ENCODE assay signal across 22 cellular contexts in genomic region chr2:235685024-235685721, GRCh38.
DNase-seq lines count a peak whose midpoint lies in the region; ATAC-seq and TF ChIP-seq lines count a peak whose summit lies in the region.
"Had no signal": no experiment of that assay in that cellular context is flagged by ENCODE, and none has a peak within 500 bp of the region (broad histone marks: within the 10 kb centered on the region; RNA-seq: fewer than 3 reads in every experiment).

No MANE protein-coding gene starts in this region.

- intact Hi-C loops in colonic mucosa (cut with DNase I): no loop called here

- TF ChIP-seq CTCF in NB4 (IDR thresholded peaks at IDR 0.05; ENCODE audit: low read depth, low read length) (no peak), chondrocyte (IDR thresholded peaks at IDR 0.05) (no peak), progenitor cell of endocrine pancreas (IDR thresholded peaks at IDR 0.05; ENCODE audit: unreplicated experiment) (no peak), colonic mucosa (IDR thresholded peaks at IDR 0.05) (no peak), foreskin fibroblast (IDR thresholded peaks at IDR 0.05; ENCODE audit: low read depth, low read length) (no peak)

- peak overlapping the region; percentile 11 for H3K4me3 ChIP-seq in NB4 (ENCODE audit: low read depth, low read length)
- H3K4me3 ChIP-seq in colonic mucosa: no peak overlapping the region
- no peak overlapping the region for H3K4me3 ChIP-seq in foreskin fibroblast (ENCODE audit: low read depth in 1 of 2, low read length in 2 of 2)
- H3K4me3 ChIP-seq: A549, coronary artery, heart right ventricle, pancreas, spleen had no signal

- no peaks in the 10 kb centered on the region for H3K9me3 Mint-ChIP-seq in activated T-cell treated with anti-CD3 and anti-CD28 coated beads, Interleukin-2, amount 50 U/mL, for 4 hours
- no peaks in the 10 kb centered on the region for H3K9me3 Mint-ChIP-seq in chondrocyte (ENCODE audit: low read depth)
- no peaks in the 10 kb centered on the region for H3K9me3 Mint-ChIP-seq in progenitor cell of endocrine pancreas (ENCODE audit: low read depth)
- H3K9me3 Mint-ChIP-seq: mesothelial cell of epicardium had no signal

- H3K27ac ChIP-seq in colonic mucosa: no peak overlapping the region
- H3K27ac ChIP-seq: A549, coronary artery, heart right ventricle, pancreas had no signal

- no peaks in the 10 kb centered on the region for H3K36me3 Mint-ChIP-seq in activated T-cell treated with anti-CD3 and anti-CD28 coated beads, Interleukin-2, amount 50 U/mL, for 4 hours (ENCODE audit: insufficient read depth)
- no peaks in the 10 kb centered on the region for H3K36me3 Mint-ChIP-seq in chondrocyte (ENCODE audit: low read depth)
- no peaks in the 10 kb centered on the region for H3K36me3 Mint-ChIP-seq in progenitor cell of endocrine pancreas (ENCODE audit: insufficient read depth)
- H3K36me3 Mint-ChIP-seq: mesothelial cell of epicardium had no signal

- H3K4me1 ChIP-seq in colonic mucosa: peaks cover 13% of the 10 kb centered on the region
- H3K4me1 ChIP-seq: A549, pancreas had no signal

- TF ChIP-seq POLR2A in NB4 (IDR thresholded peaks at IDR 0.05; ENCODE audit: extremely low read depth, insufficient read length): no peak

- no peaks in the 10 kb centered on the region for H3K36me3 ChIP-seq in colonic mucosa
- H3K36me3 ChIP-seq: heart right ventricle, pancreas, spleen had no signal

- no peak overlapping the region for H3K9ac ChIP-seq in colonic mucosa (ENCODE audit: low read depth in 2 of 2, low read length in 2 of 2)

- H3K27ac Mint-ChIP-seq in chondrocyte (ENCODE audit: unreplicated experiment) (peak overlapping the region; percentile 80), progenitor cell of endocrine pancreas (peak overlapping the region; percentile 41)
- H3K27ac Mint-ChIP-seq: mesothelial cell of epicardium had no signal

- peaks cover 3% of the 10 kb centered on the region for H3K27me3 Mint-ChIP-seq in activated T-cell treated with anti-CD3 and anti-CD28 coated beads, Interleukin-2, amount 50 U/mL, for 4 hours (ENCODE audit: low read depth)
- H3K27me3 Mint-ChIP-seq in chondrocyte (ENCODE audit: low read depth): no peaks in the 10 kb centered on the region
- H3K27me3 Mint-ChIP-seq in progenitor cell of endocrine pancreas: no peaks in the 10 kb centered on the region

- ATAC-seq in activated T-cell treated with anti-CD3 and anti-CD28 coated beads, Interleukin-2, amount 50 U/mL, for 4 hours: no peak
- no peak for ATAC-seq in HG02981 (IDR thresholded peaks at IDR 0.05; ENCODE audit: unreplicated experiment)
- ATAC-seq: A549, pancreas had no signal

- H3K4me1 Mint-ChIP-seq in activated T-cell treated with anti-CD3 and anti-CD28 coated beads, Interleukin-2, amount 50 U/mL, for 4 hours (ENCODE audit: low read depth): peaks cover 11% of the 10 kb centered on the region
- H3K4me1 Mint-ChIP-seq in chondrocyte (ENCODE audit: low read depth): peaks cover 12% of the 10 kb centered on the region
- peaks cover 37% of the 10 kb centered on the region for H3K4me1 Mint-ChIP-seq in progenitor cell of endocrine pancreas (ENCODE audit: low read depth)
- H3K4me1 Mint-ChIP-seq: mesothelial cell of epicardium had no signal

- DNase-seq in activated T-cell treated with anti-CD3 and anti-CD28 coated beads, Interleukin-2, amount 50 U/mL, for 4 hours: no peak
- DNase-seq in activated T-cell treated with anti-CD3 and anti-CD28 coated beads for 4 hours: no peak
- peak; percentile 92 for DNase-seq in NB4 (ENCODE audit: low read depth)
- no peak for DNase-seq in chondrocyte (ENCODE audit: low spot score)
- DNase-seq in progenitor cell of endocrine pancreas (ENCODE audit: low spot score, unreplicated experiment): no peak
- DNase-seq in colonic mucosa: no peak
- no peak for DNase-seq in foreskin fibroblast
- DNase-seq: activated CD4-positive, alpha-beta T cell treated with anti-CD3 and anti-CD28 coated beads, Interleukin-2, amount 50 U/mL, for 4 hours; amniotic stem cell; HCEC 1CT; heart right ventricle; NCI-H1105; NCI-H2171; SIG-M5; spleen; stimulated activated naive CD4-positive, alpha-beta T cell; T1000 had no signal

- H3K4me3 Mint-ChIP-seq in activated T-cell treated with anti-CD3 and anti-CD28 coated beads, Interleukin-2, amount 50 U/mL, for 4 hours: peak overlapping the region; percentile 19
- H3K4me3 Mint-ChIP-seq in chondrocyte (ENCODE audit: unreplicated experiment) (no peak overlapping the region), progenitor cell of endocrine pancreas (ENCODE audit: low read depth) (no peak overlapping the region)
- H3K4me3 Mint-ChIP-seq: mesothelial cell of epicardium had no signal

- no peaks in the 10 kb centered on the region for H3K9me3 ChIP-seq in colonic mucosa
- H3K9me3 ChIP-seq: A549, heart right ventricle, pancreas, spleen had no signal

- H3K27me3 ChIP-seq in colonic mucosa: no peaks in the 10 kb centered on the region
- H3K27me3 ChIP-seq: heart right ventricle, pancreas, spleen had no signal
